ENCODE assay signal across 2 cellular contexts in the genomic region with DNA sequence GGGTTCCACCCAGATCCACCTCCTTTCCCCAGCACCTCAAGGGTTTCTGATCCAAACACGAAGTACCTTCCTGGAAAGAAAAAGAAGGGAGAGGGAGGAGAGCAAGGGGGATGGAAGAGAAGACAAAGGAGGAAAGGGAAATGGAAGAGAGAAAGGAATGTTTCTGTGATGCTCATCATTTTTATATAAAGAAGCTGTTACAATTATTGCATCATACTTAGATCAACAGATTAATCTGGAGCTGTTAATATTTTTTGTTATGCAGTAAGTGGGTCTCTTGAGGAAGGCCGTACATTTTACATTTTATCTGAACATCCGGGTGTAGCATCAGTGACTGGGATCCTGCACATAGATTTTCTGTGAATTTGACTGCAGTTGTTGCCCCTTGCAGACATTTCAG.
TF ChIP-seq lines count a peak whose summit lies in the region.

No MANE protein-coding gene starts in this region.

TF ChIP-seq in IMR-90, 13 proteins besides CTCF, POLR2A, EP300 and RAD21:
- TF ChIP-seq CEBPB (IDR thresholded peaks at IDR 0.05; ENCODE audit: low read depth, low read length) (peak; percentile 83), NFE2L2 (IDR thresholded peaks at IDR 0.05; ENCODE audit: low read depth, low read length) (no peak), BHLHE40 (IDR thresholded peaks at IDR 0.05; ENCODE audit: low read depth, low read length) (no peak)
TF ChIP-seq in IMR-90: peak in this region for 1.

TF ChIP-seq in H1, 55 proteins besides CTCF, POLR2A, EP300 and RAD21:
- no peak for TF ChIP-seq TBP (IDR thresholded peaks at IDR 0.05; ENCODE audit: low read depth, low read length)
- no peak for TF ChIP-seq CBX8 (IDR thresholded peaks at IDR 0.05; ENCODE audit: borderline replicate concordance, low read depth, low read length)
- no peak for TF ChIP-seq HDAC2 (IDR thresholded peaks at IDR 0.05; ENCODE audit: borderline replicate concordance in 1 of 2, low read depth in 2 of 2, low read length in 2 of 2)
- TF ChIP-seq KDM1A (IDR thresholded peaks at IDR 0.05; ENCODE audit: borderline replicate concordance, low read length) = no peak
- no peak for TF ChIP-seq ZNF274 (IDR thresholded peaks at IDR 0.05; ENCODE audit: borderline replicate concordance, extremely low read depth, low read length)
- TF ChIP-seq YY1 (IDR thresholded peaks at IDR 0.05; ENCODE audit: low read depth, low read length) = no peak
- no peak for TF ChIP-seq RXRA (IDR thresholded peaks at IDR 0.05; ENCODE audit: insufficient read depth, low read depth, low read length)
- no peak for TF ChIP-seq JUND (IDR thresholded peaks at IDR 0.05; ENCODE audit: low read length)
- TF ChIP-seq ATF2 (IDR thresholded peaks at IDR 0.05; ENCODE audit: low read length) = no peak
- no peak for TF ChIP-seq ASH2L (IDR thresholded peaks at IDR 0.05; ENCODE audit: low read length)
- TF ChIP-seq NANOG (IDR thresholded peaks at IDR 0.05; ENCODE audit: insufficient read depth, low read depth, low read length, poor library complexity, severe bottlenecking) = no peak
- TF ChIP-seq CHD2 (IDR thresholded peaks at IDR 0.05; ENCODE audit: low read length) = no peak
- TF ChIP-seq FOSL1 (IDR thresholded peaks at IDR 0.05; ENCODE audit: insufficient read depth, low read depth, low read length) = no peak
- TF ChIP-seq TAF1 (IDR thresholded peaks at IDR 0.05; ENCODE audit: low read depth, low read length) = no peak
- no peak for TF ChIP-seq GTF2F1 (IDR thresholded peaks at IDR 0.05; ENCODE audit: borderline replicate concordance, low read depth, low read length)
- TF ChIP-seq SIX5 (IDR thresholded peaks at IDR 0.05; ENCODE audit: low read depth, low read length) = no peak
